ENCODE assay signal across 20 cellular contexts in genomic region chr2:20660506-20660905, GRCh38. TPM values are rescaled to one million over a fixed set of nuclear protein-coding genes. Genes with fewer than 3 reads are reported as not detected.
DNase-seq lines count a peak whose midpoint lies in the region; ATAC-seq, FAIRE-seq and TF ChIP-seq lines count a peak whose summit lies in the region.
"Had no signal": no experiment of that assay in that cellular context is flagged by ENCODE, and none has a peak within 500 bp of the region (broad histone marks: within the 10 kb centered on the region; RNA-seq: fewer than 3 reads in every experiment).

No MANE protein-coding gene starts in this region.

- no peaks in the 10 kb centered on the region for H3K9me3 ChIP-seq in PC-9 (ENCODE audit: insufficient read depth, low read depth)
- no peaks in the 10 kb centered on the region for H3K9me3 ChIP-seq in CD8-positive, alpha-beta T cell (ENCODE audit: low read length)
- H3K9me3 ChIP-seq: BLaER1 treated with 17β-estradiol and CSF1 and Interleukin-3, amounts not matched to agents 10 nM and 100 nM had no signal

- peaks cover 67% of the 10 kb centered on the region for H3K27me3 Mint-ChIP-seq in dendritic cell treated with granulocyte-macrophage colony-stimulating factor and Interleukin-4, amounts not matched to agents 40 ng/mL and 50 ng/mL, for 4 days
- H3K27me3 Mint-ChIP-seq in CD8-positive, alpha-beta T cell (ENCODE audit: low read depth): peaks cover 46% of the 10 kb centered on the region

- H3K36me3 ChIP-seq in PC-9 (ENCODE audit: low read depth): no peaks in the 10 kb centered on the region
- H3K36me3 ChIP-seq in CD8-positive, alpha-beta T cell (ENCODE audit: insufficient read depth, low read length): no peaks in the 10 kb centered on the region
- H3K36me3 ChIP-seq: BLaER1 treated with 17β-estradiol and CSF1 and Interleukin-3, amounts not matched to agents 10 nM and 100 nM had no signal

- no peaks in the 10 kb centered on the region; the same call in 1 of the 2 replicates for H3F3A ChIP-seq in PC-9 (ENCODE audit: insufficient read depth, low read depth)

- no peak for ATAC-seq in GM19023 (IDR thresholded peaks at IDR 0.05; ENCODE audit: unreplicated experiment)
- no peak for ATAC-seq in CD8-positive, alpha-beta T cell

- H3K36me3 Mint-ChIP-seq in dendritic cell treated with granulocyte-macrophage colony-stimulating factor and Interleukin-4, amounts not matched to agents 40 ng/mL and 50 ng/mL, for 4 days (ENCODE audit: low read depth): no peaks in the 10 kb centered on the region
- no peaks in the 10 kb centered on the region for H3K36me3 Mint-ChIP-seq in CD8-positive, alpha-beta T cell

- peak; percentile 52 for FAIRE-seq in HTR-8/SVneo (lab: Jason Lieb, UNC)
- FAIRE-seq: GM19239 had no signal

- CTCF ChIA-PET in PC-9 (lab: Charles Lee): interaction anchor here (0.6 to 1.7 kb wide), 9 partner anchors 9 to 895 kb away, joined by 3 to 18 read pairs (median 5); partner anchors contain the start of genes HS1BP3 and RHOB
- CTCF ChIA-PET in CD8-positive, alpha-beta T cell (lab: Charles Lee): interaction anchor here (0.9 to 8.3 kb wide), 19 partner anchors 10 to 303 kb away, joined by 3 to 174 read pairs (median 6); partner anchors contain the start of gene HS1BP3

- peak overlapping the region; percentile 54 for H3K4me2 ChIP-seq in PC-9
- H3K4me2 ChIP-seq: BLaER1 treated with 17β-estradiol and CSF1 and Interleukin-3, amounts not matched to agents 10 nM and 100 nM had no signal

- peaks cover 15% of the 10 kb centered on the region for H3K4me1 ChIP-seq in PC-9 (replicated peaks; ENCODE audit: insufficient read depth)
- peaks cover 2% of the 10 kb centered on the region for H3K4me1 ChIP-seq in CD8-positive, alpha-beta T cell (ENCODE audit: insufficient read depth, low read length)

- H3K4me3 ChIP-seq in PC-9: no peak overlapping the region
- no peak overlapping the region for H3K4me3 ChIP-seq in CD8-positive, alpha-beta T cell (ENCODE audit: low read depth, low read length)
- H3K4me3 ChIP-seq: BLaER1 treated with 17β-estradiol and CSF1 and Interleukin-3, amounts not matched to agents 10 nM and 100 nM; SK-N-MC had no signal

- TF ChIP-seq CTCF in PC-9 (conservative IDR thresholded peaks at IDR 0.05): no peak
- TF ChIP-seq CTCF in CD8-positive, alpha-beta T cell (IDR thresholded peaks at IDR 0.05): no peak

- DNase-seq in HTR-8/SVneo (ENCODE audit: insufficient read length, low spot score) (no peak), PC-9 (no peak), mesenteric fat pad (ENCODE audit: low spot score) (peak; percentile 67), LoVo (ENCODE audit: low spot score) (no peak), ureter (ENCODE audit: low spot score) (no peak)
- no peak for DNase-seq in CD8-positive, alpha-beta T cell
- DNase-seq: GDM1, Karpas-422, NCI-H1694, NCI-H2081, NCI-H524 treated with DMSO at 0.1 percent for 48 hours, NCI-H82, RPMI8226, SHP77 treated with DMSO at 0.1 percent for 48 hours had no signal

- H3K9me3 Mint-ChIP-seq in dendritic cell treated with granulocyte-macrophage colony-stimulating factor and Interleukin-4, amounts not matched to agents 40 ng/mL and 50 ng/mL, for 4 days: no peaks in the 10 kb centered on the region
- no peaks in the 10 kb centered on the region for H3K9me3 Mint-ChIP-seq in CD8-positive, alpha-beta T cell

- H3K79me2 ChIP-seq in PC-9 (ENCODE audit: low read depth): no peaks in the 10 kb centered on the region

- H3K27me3 ChIP-seq in PC-9 (ENCODE audit: insufficient read depth, low read depth): 0 out of 2 replicates have a peak, but pooled peaks cover 14% of the 10 kb centered on the region
- peaks cover 23% of the 10 kb centered on the region for H3K27me3 ChIP-seq in CD8-positive, alpha-beta T cell (ENCODE audit: insufficient read depth, low read length)

- H3K27ac Mint-ChIP-seq in dendritic cell treated with granulocyte-macrophage colony-stimulating factor and Interleukin-4, amounts not matched to agents 40 ng/mL and 50 ng/mL, for 4 days: peak overlapping the region; percentile 52
- no peak overlapping the region for H3K27ac Mint-ChIP-seq in CD8-positive, alpha-beta T cell

- H3K9me2 ChIP-seq in PC-9 (ENCODE audit: insufficient read depth): no peaks in the 10 kb centered on the region

- H3K4me3 Mint-ChIP-seq in dendritic cell treated with granulocyte-macrophage colony-stimulating factor and Interleukin-4, amounts not matched to agents 40 ng/mL and 50 ng/mL, for 4 days: no peak overlapping the region
- H3K4me3 Mint-ChIP-seq in CD8-positive, alpha-beta T cell: no peak overlapping the region

- H4K20me1 ChIP-seq in PC-9 (ENCODE audit: insufficient read depth): no peaks in the 10 kb centered on the region

- no TSS peak for BruUV-seq in PC-9 (replicated peaks; lab: Mats Ljungman, UMichigan)

- H3K27ac ChIP-seq in PC-9: no peak overlapping the region
- no peak overlapping the region for H3K27ac ChIP-seq in CD8-positive, alpha-beta T cell (ENCODE audit: low read depth, low read length)
- H3K27ac ChIP-seq: BLaER1 treated with 17β-estradiol and CSF1 and Interleukin-3, amounts not matched to agents 10 nM and 100 nM; SK-N-MC had no signal

- no peak overlapping the region for H2AFZ ChIP-seq in PC-9

- peaks cover 22% of the 10 kb centered on the region for H3K4me1 Mint-ChIP-seq in dendritic cell treated with granulocyte-macrophage colony-stimulating factor and Interleukin-4, amounts not matched to agents 40 ng/mL and 50 ng/mL, for 4 days (ENCODE audit: low read depth)
- H3K4me1 Mint-ChIP-seq in CD8-positive, alpha-beta T cell (ENCODE audit: low read depth): peaks cover 3% of the 10 kb centered on the region

- POLR2A ChIA-PET in PC-9 (lab: Charles Lee; ENCODE audit: unreplicated experiment): interaction anchor here (0.6 to 1.0 kb wide), 2 partner anchors 10 to 96 kb away, joined by 6 to 8 read pairs; partner anchors contain the start of gene HS1BP3
- POLR2A ChIA-PET in CD8-positive, alpha-beta T cell (lab: Charles Lee): interaction anchor here (2.4 kb wide), 1 partner anchor 9 kb away, joined by 20 read pairs; the partner anchor contains the start of gene HS1BP3

- intact Hi-C loops in PC-9 (cut with micrococcal nuclease; ENCODE audit: unreplicated experiment): loop anchor here (2.0 to 5.0 kb wide), 2 partner anchors 366 to 507 kb away; no protein-coding TSS in a partner anchor
- intact Hi-C loops in dendritic cell treated with granulocyte-macrophage colony-stimulating factor and Interleukin-4, amounts not matched to agents 40 ng/mL and 50 ng/mL, for 4 days (cut with micrococcal nuclease): no loop called here
- intact Hi-C loops in CD8-positive, alpha-beta T cell (cut with DNase I, micrococcal nuclease): loop anchor here in 1 of 2 experiments (5.0 kb wide), 1 partner anchor 657 kb away; no protein-coding TSS in a partner anchor

RNA-seq across cellular contexts. Expression of gene GDF7, which starts 6.4 kb away (rescaled TPM):
- total RNA-seq in PC-9 (2021): 0.04 TPM in 1 of 2 replicates, not detected in the other
- 1.2 TPM for total RNA-seq in mesenteric fat pad
- 11.0 TPM for total RNA-seq in ureter
- total RNA-seq in CD8-positive, alpha-beta T cell: under 1 TPM in 1 of 2 experiments, not detected in 1; 0.06 TPM
- total RNA-seq: MCF 10A had no signal

RNA-seq across cellular contexts. Expression of gene HS1BP3, which starts 9.6 kb away (rescaled TPM):
- 16.2 and 18.0 TPM in 2 replicates for total RNA-seq in PC-9 (2021)
- 28.8 TPM for total RNA-seq in mesenteric fat pad
- 37.9 TPM for total RNA-seq in ureter
- 1 to 10 TPM; 3.3 to 6.9 TPM for total RNA-seq in CD8-positive, alpha-beta T cell
